14 cellular contexts compared by ENCODE assay signal in genomic region chr22:49723478-49724029, GRCh38.
DNase-seq lines count a peak whose midpoint lies in the region; ATAC-seq and TF ChIP-seq lines count a peak whose summit lies in the region.
"Had no signal": no experiment of that assay in that cellular context is flagged by ENCODE, and none has a peak within 500 bp of the region (broad histone marks: within the 10 kb centered on the region; RNA-seq: fewer than 3 reads in every experiment).

No MANE protein-coding gene starts in this region.

- H3K9me3 ChIP-seq in neuronal stem cell (replicated peaks in 1 of 2; ENCODE audit: control insufficient read depth in 2 of 2, insufficient read depth in 1 of 2, low read depth in 1 of 2, low read length in 2 of 2): no peaks in the 10 kb centered on the region
- H3K9me3 ChIP-seq in suprapubic skin: no peaks in the 10 kb centered on the region
- H3K9me3 ChIP-seq: mucosa of descending colon had no signal

- H3K4me1 ChIP-seq in neuronal stem cell (ENCODE audit: control insufficient read depth in 2 of 2, insufficient read depth in 1 of 2, low read depth in 1 of 2, low read length in 2 of 2) (no peaks in the 10 kb centered on the region), suprapubic skin (peaks cover 3% of the 10 kb centered on the region)

- H3K18ac ChIP-seq in neuronal stem cell (ENCODE audit: low read length): no peak overlapping the region

- H3K4me2 ChIP-seq in neuronal stem cell (ENCODE audit: insufficient read depth, low read length, poor library complexity, severe bottlenecking): no peak overlapping the region
- H3K4me2 ChIP-seq: smooth muscle cell had no signal

- H3K9me3 Mint-ChIP-seq in activated T-cell treated with anti-CD3 and anti-CD28 coated beads, Interleukin-2, amount 50 U/mL, for 4 hours: no peaks in the 10 kb centered on the region
- H3K9me3 Mint-ChIP-seq in activated naive CD8-positive, alpha-beta T cell treated with anti-CD3 and anti-CD28 coated beads for 36 hours: no peaks in the 10 kb centered on the region
- H3K9me3 Mint-ChIP-seq: H9 had no signal

- peaks cover 21% of the 10 kb centered on the region for H3K27me3 Mint-ChIP-seq in activated T-cell treated with anti-CD3 and anti-CD28 coated beads, Interleukin-2, amount 50 U/mL, for 4 hours (ENCODE audit: low read depth)
- H3K27me3 Mint-ChIP-seq in activated naive CD8-positive, alpha-beta T cell treated with anti-CD3 and anti-CD28 coated beads for 36 hours: peaks cover 21% of the 10 kb centered on the region

- no peak overlapping the region for H3K14ac ChIP-seq in neuronal stem cell (ENCODE audit: low read length)

- no peak for TF ChIP-seq EP300 in suprapubic skin (IDR thresholded peaks at IDR 0.05)

- no peak for TF ChIP-seq POLR2A in suprapubic skin (IDR thresholded peaks at IDR 0.05)

- H3K4me3 ChIP-seq in LNCaP clone FGC (ENCODE audit: low read depth, low read length) (peak overlapping the region; percentile 58), neuronal stem cell (ENCODE audit: low read length in 2 of 2) (no peak overlapping the region), suprapubic skin (no peak overlapping the region)
- H3K4me3 ChIP-seq: mucosa of descending colon, smooth muscle cell had no signal

- H3K27me3 ChIP-seq in neuronal stem cell (ENCODE audit: control insufficient read depth in 3 of 3, insufficient read depth in 3 of 3, low read depth in 1 of 3, low read length in 3 of 3) (peaks cover 2 to 77% (median 22%) of the 10 kb centered on the region in 3 experiments), suprapubic skin (peaks cover 62% of the 10 kb centered on the region)

- H4K8ac ChIP-seq in neuronal stem cell (ENCODE audit: low read depth, low read length): no peak overlapping the region

- H3K9ac ChIP-seq in neuronal stem cell (ENCODE audit: low read depth, low read length, poor library complexity): no peak overlapping the region

- no CpG with 5 or more reads among the region's 14 CpGs for WGBS in neuronal stem cell (ENCODE audit: extremely low coverage in 2 of 2, insufficient read length in 2 of 2, insufficient replicate concordance in 1 of 2), 2 donors
- WGBS in suprapubic skin: 84% methylated on average over 9 of the region's 14 CpGs

- H3K4me1 Mint-ChIP-seq in activated T-cell treated with anti-CD3 and anti-CD28 coated beads, Interleukin-2, amount 50 U/mL, for 4 hours (ENCODE audit: low read depth): peaks cover 8% of the 10 kb centered on the region
- H3K4me1 Mint-ChIP-seq in activated naive CD8-positive, alpha-beta T cell treated with anti-CD3 and anti-CD28 coated beads for 36 hours: peaks cover 11% of the 10 kb centered on the region

- H2BK12ac ChIP-seq in neuronal stem cell (ENCODE audit: low read length): no peak overlapping the region

- H3K79me1 ChIP-seq in neuronal stem cell (ENCODE audit: low read depth, low read length): no peaks in the 10 kb centered on the region

- no peaks in the 10 kb centered on the region for H3K36me3 Mint-ChIP-seq in activated T-cell treated with anti-CD3 and anti-CD28 coated beads, Interleukin-2, amount 50 U/mL, for 4 hours (ENCODE audit: insufficient read depth)
- no peaks in the 10 kb centered on the region for H3K36me3 Mint-ChIP-seq in activated naive CD8-positive, alpha-beta T cell treated with anti-CD3 and anti-CD28 coated beads for 36 hours

- DNase-seq in activated T-cell treated with anti-CD3 and anti-CD28 coated beads, Interleukin-2, amount 50 U/mL, for 4 hours: no peak
- DNase-seq in activated T-cell treated with anti-CD3 and anti-CD28 coated beads, Interleukin-2, amount 50 U/mL, for 48 hours: no peak
- no peak for DNase-seq in LNCaP clone FGC (ENCODE audit: low read depth)
- no peak for DNase-seq in activated naive CD8-positive, alpha-beta T cell treated with anti-CD3 and anti-CD28 coated beads for 36 hours
- no peak for DNase-seq in neuronal stem cell (ENCODE audit: low spot score)
- no peak for DNase-seq in suprapubic skin (ENCODE audit: low spot score in 2 of 2)
- no peak for DNase-seq in ACHN
- DNase-seq in HT-29 (ENCODE audit: low spot score): no peak
- DNase-seq: glutamatergic neuron, H9, NCI-H1694 treated with DMSO at 0.1 percent for 48 hours, NCI-H526 treated with DMSO at 0.1 percent for 48 hours had no signal

- no peak overlapping the region for H2AFZ ChIP-seq in neuronal stem cell (ENCODE audit: low read length)

- peak overlapping the region; percentile 93 for H3K4me3 Mint-ChIP-seq in activated T-cell treated with anti-CD3 and anti-CD28 coated beads, Interleukin-2, amount 50 U/mL, for 4 hours
- H3K4me3 Mint-ChIP-seq in activated naive CD8-positive, alpha-beta T cell treated with anti-CD3 and anti-CD28 coated beads for 36 hours: peak overlapping the region; percentile 94

- H3K23ac ChIP-seq in neuronal stem cell (ENCODE audit: low read depth, low read length, poor library complexity): no peak overlapping the region

- H3K27ac Mint-ChIP-seq in activated naive CD8-positive, alpha-beta T cell treated with anti-CD3 and anti-CD28 coated beads for 36 hours: no peak overlapping the region
- H3K27ac Mint-ChIP-seq: H9 had no signal

- no peak overlapping the region for H2BK15ac ChIP-seq in neuronal stem cell (ENCODE audit: low read length)

- no peak overlapping the region for H3K4ac ChIP-seq in neuronal stem cell (ENCODE audit: low read length)

- no peak overlapping the region for H4K91ac ChIP-seq in neuronal stem cell (ENCODE audit: low read depth, low read length, poor library complexity)

- H3K27ac ChIP-seq in neuronal stem cell (replicated peaks; ENCODE audit: low read length) (no peak overlapping the region), suprapubic skin (no peak overlapping the region)

- in situ Hi-C loops in ACHN (cut with HindIII; ENCODE audit: low pct_ligation_motif_present, low pct_unique_long_range_greater_than_20kb, low sequenced_read_pairs): no loop called here

- no peak for TF ChIP-seq CTCF in LNCaP clone FGC (IDR thresholded peaks at IDR 0.05; ENCODE audit: control insufficient read depth, extremely low read depth, insufficient read depth)
- TF ChIP-seq CTCF in suprapubic skin (IDR thresholded peaks at IDR 0.05): no peak

- H2BK5ac ChIP-seq in neuronal stem cell (ENCODE audit: low read length): no peak overlapping the region

- no peak for ATAC-seq in activated T-cell treated with anti-CD3 and anti-CD28 coated beads, Interleukin-2, amount 50 U/mL, for 4 hours

- H2BK120ac ChIP-seq in neuronal stem cell (ENCODE audit: low read depth, low read length): no peak overlapping the region

- no peaks in the 10 kb centered on the region for H3K36me3 ChIP-seq in neuronal stem cell (replicated peaks in 1 of 2; ENCODE audit: control insufficient read depth in 2 of 2, insufficient read depth in 2 of 2, low read length in 2 of 2)
- H3K36me3 ChIP-seq in suprapubic skin: no peaks in the 10 kb centered on the region

- peak overlapping the region; percentile 63 for H2AK5ac ChIP-seq in neuronal stem cell (ENCODE audit: low read depth, low read length)
